ENCODE assay signal across 8 cellular contexts in the genomic region with DNA sequence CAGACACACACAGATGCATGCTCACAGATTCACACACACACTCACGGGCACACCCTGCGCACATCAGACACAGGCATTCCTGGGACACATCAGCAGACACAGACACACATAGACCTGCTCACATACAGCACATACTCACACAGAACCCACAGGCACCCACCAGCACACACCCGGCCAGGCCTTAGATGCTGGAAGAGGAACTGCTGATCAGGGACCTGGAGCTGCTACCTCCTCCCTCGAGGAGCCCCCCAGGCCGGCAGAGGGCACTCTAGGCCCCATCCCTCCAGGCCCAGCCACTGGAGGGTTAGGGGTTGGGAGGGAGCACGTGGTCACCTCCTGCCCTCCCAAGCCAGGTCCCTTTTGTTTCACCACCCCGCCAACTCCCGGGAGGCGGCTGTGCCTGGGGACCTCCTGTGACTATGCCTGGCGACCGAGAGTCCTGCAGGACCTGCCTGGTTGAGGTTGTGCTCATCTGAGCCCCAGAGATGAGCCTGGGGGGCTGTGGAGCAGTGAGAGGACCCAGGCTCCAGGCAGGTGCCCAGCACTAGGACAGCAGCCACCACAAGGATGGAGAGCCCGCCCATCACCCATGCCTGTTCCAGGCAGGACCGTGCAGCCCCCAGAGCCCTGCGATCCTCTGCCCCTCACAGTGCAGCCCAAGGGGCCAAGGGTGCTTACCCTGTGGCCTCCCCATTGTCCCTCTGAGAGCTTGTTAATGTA. TPM values are rescaled to one million over a fixed set of nuclear protein-coding genes. Genes with fewer than 3 reads are reported as not detected.
DNase-seq lines count a peak whose midpoint lies in the region; ATAC-seq and TF ChIP-seq lines count a peak whose summit lies in the region.

No MANE protein-coding gene starts in this region.

- peak; percentile 53 for TF ChIP-seq CTCF in IMR-90 (conservative IDR thresholded peaks at IDR 0.05; ENCODE audit: low read depth, low read length)

- H3K4me3 ChIP-seq in BLaER1 (peak overlapping the region; percentile 85), IMR-90 (ENCODE audit: insufficient read depth, low read depth, low read length) (no peak overlapping the region), iPS-11a (ENCODE audit: low read depth, low read length) (peak overlapping the region; percentile 41)

- peak; percentile 83 for ATAC-seq in GM19351 (IDR thresholded peaks at IDR 0.05; ENCODE audit: unreplicated experiment)
- peak; percentile 94 for ATAC-seq in IMR-90 (ENCODE audit: low read depth)

- peak overlapping the region in 1 of 2 experiments; percentile 52; a peak in 1 of 4 replicates for H4K8ac ChIP-seq in IMR-90 (ENCODE audit: low read depth in 2 of 2, low read length in 2 of 2)

- H3K27ac ChIP-seq in BLaER1 = peak overlapping the region; percentile 100
- H3K27ac ChIP-seq in IMR-90 (ENCODE audit: insufficient read depth, low read length) = no peak overlapping the region

- H2BK5ac ChIP-seq in IMR-90 (ENCODE audit: low read depth, low read length, poor library complexity, severe bottlenecking) = no peak overlapping the region

- POLR2A ChIA-PET in IMR-90 (lab: Charles Lee; ENCODE audit: unreplicated experiment) = no interaction called here

- H2AFZ ChIP-seq in IMR-90 (replicated peaks; ENCODE audit: low read length, poor library complexity) = peak overlapping the region; percentile 92

- H3K14ac ChIP-seq in IMR-90 (replicated peaks; ENCODE audit: low read depth, low read length) = no peak overlapping the region

- no peak overlapping the region for H4K5ac ChIP-seq in IMR-90 (ENCODE audit: low read depth, low read length)

- no peak overlapping the region for H2BK15ac ChIP-seq in IMR-90 (ENCODE audit: low read depth, low read length)

- H2BK120ac ChIP-seq in IMR-90 (ENCODE audit: low read depth, low read length) = no peak overlapping the region

- H3K27me3 ChIP-seq in BLaER1 (no peaks in the 10 kb centered on the region), IMR-90 (ENCODE audit: control insufficient read depth, insufficient read depth, low read length) (no peaks in the 10 kb centered on the region)

- TF ChIP-seq POLR2A in IMR-90 (IDR thresholded peaks at IDR 0.05; ENCODE audit: low read depth, low read length) = no peak

- H3K36me3 ChIP-seq in BLaER1 (no peaks in the 10 kb centered on the region), IMR-90 (ENCODE audit: control insufficient read depth, insufficient read depth, low read length) (no peaks in the 10 kb centered on the region)

- H3K23ac ChIP-seq in IMR-90 (ENCODE audit: low read depth, low read length) = no peak overlapping the region

- H2AK9ac ChIP-seq in IMR-90 (replicated peaks; ENCODE audit: low read depth, low read length, poor library complexity) = no peak overlapping the region

- DNase-seq in IMR-90 (no peak), SW480 (ENCODE audit: low spot score) (peak; percentile 78), amniotic epithelial cell (ENCODE audit: low read depth) (peak; percentile 34), NCI-H1436 (lab: John Stamatoyannopoulos, UW) (no peak)
- DNase-seq in stimulated activated CD4-positive, alpha-beta T cell treated with anti-CD3 and anti-CD28 coated beads, Interleukin-15, amount 100 ng/mL, for 48 hours (ENCODE audit: low read depth in 2 of 2) = peak; percentile 36 to 48

- H3K4me1 ChIP-seq in BLaER1 = peaks cover 78% of the 10 kb centered on the region
- H3K4me1 ChIP-seq in IMR-90 (ENCODE audit: control insufficient read depth, insufficient read depth, low read length) = no peaks in the 10 kb centered on the region

- TF ChIP-seq RAD21 in IMR-90 (IDR thresholded peaks at IDR 0.05; ENCODE audit: low read length) = peak; percentile 45

- no peaks in the 10 kb centered on the region for H3K9me3 ChIP-seq in BLaER1
- no peaks in the 10 kb centered on the region for H3K9me3 ChIP-seq in IMR-90 (ENCODE audit: control insufficient read depth, insufficient read depth, low read length)

- dilution Hi-C loops in IMR-90 (cut with HindIII; ENCODE audit: low sequenced_read_pairs, unreplicated experiment) = no loop called here

- WGBS in IMR-90 (ENCODE audit: extremely low coverage in 2 of 2, insufficient read length in 1 of 2), 2 experiments = 87% methylated on average over 3 of the region's 14 CpGs; no CpG with 5 or more reads in 1 of the 2 experiments

- no peaks in the 10 kb centered on the region for H4K20me1 ChIP-seq in BLaER1
- H4K20me1 ChIP-seq in IMR-90 (ENCODE audit: insufficient read depth, low read length) = no peaks in the 10 kb centered on the region

- no peak overlapping the region for H4K91ac ChIP-seq in IMR-90 (ENCODE audit: insufficient read depth, low read depth, low read length)

- H3K4me2 ChIP-seq in BLaER1 = peak overlapping the region; percentile 99
- H3K4me2 ChIP-seq in IMR-90 (ENCODE audit: low read depth, low read length) = no peak overlapping the region

- intact Hi-C loops in IMR-90 (cut with micrococcal nuclease) = no loop called here

- H2AK5ac ChIP-seq in IMR-90 (ENCODE audit: low read depth, low read length) = no peak overlapping the region

- BruUV-seq in IMR-90 (replicated peaks; lab: Mats Ljungman, UMichigan) = no TSS peak

- in situ Hi-C loops in IMR-90 (cut with MboI; ENCODE audit: low sequenced_read_pairs) = no loop called here

- H3K9ac ChIP-seq in BLaER1 (peak overlapping the region; percentile 99), IMR-90 (ENCODE audit: low read depth, low read length) (no peak overlapping the region)

- no peak overlapping the region for H3K4ac ChIP-seq in IMR-90 (ENCODE audit: low read depth, low read length)

- H3K18ac ChIP-seq in IMR-90 (ENCODE audit: low read depth, low read length) = no peak overlapping the region

- H3K79me1 ChIP-seq in IMR-90 (ENCODE audit: low read depth in 1 of 2, low read length in 2 of 2) = no peaks in the 10 kb centered on the region

- no peak overlapping the region for H2BK20ac ChIP-seq in IMR-90 (ENCODE audit: low read depth, low read length)

- no peaks in the 10 kb centered on the region for H3K9me1 ChIP-seq in IMR-90 (ENCODE audit: insufficient read depth, low read length)

- CTCF ChIA-PET in IMR-90 (lab: Yijun Ruan, JAX) = interaction anchor here (2.0 kb wide), 1 partner anchor 28 kb away, joined by 7 read pairs; no protein-coding TSS in a partner anchor

- no peak overlapping the region for H3K56ac ChIP-seq in IMR-90 (ENCODE audit: extremely low read depth, insufficient read depth, low read length)

TF ChIP-seq in IMR-90, 13 proteins besides CTCF, POLR2A, EP300 and RAD21:
- TF ChIP-seq NFE2L2 (IDR thresholded peaks at IDR 0.05; ENCODE audit: low read depth, low read length) = no peak
- peak; percentile 40; the same call in 1 of the 2 replicates for TF ChIP-seq SMC3 (IDR thresholded peaks at IDR 0.05; ENCODE audit: low read depth, low read length)
- TF ChIP-seq RCOR1 (IDR thresholded peaks at IDR 0.05; ENCODE audit: insufficient replicate concordance, low read length) = no peak
- TF ChIP-seq, protein P1, sequence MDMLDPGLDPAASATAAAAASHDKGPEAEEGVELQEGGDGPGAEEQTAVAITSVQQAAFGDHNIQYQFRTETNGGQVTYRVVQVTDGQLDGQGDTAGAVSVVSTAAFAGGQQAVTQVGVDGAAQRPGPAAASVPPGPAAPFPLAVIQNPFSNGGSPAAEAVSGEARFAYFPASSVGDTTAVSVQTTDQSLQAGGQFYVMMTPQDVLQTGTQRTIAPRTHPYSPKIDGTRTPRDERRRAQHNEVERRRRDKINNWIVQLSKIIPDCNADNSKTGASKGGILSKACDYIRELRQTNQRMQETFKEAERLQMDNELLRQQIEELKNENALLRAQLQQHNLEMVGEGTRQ (IDR thresholded peaks at IDR 0.05; ENCODE audit: low read depth, low read length) = peak; percentile 53; the same call in 1 of the 2 replicates
- TF ChIP-seq MAFK (IDR thresholded peaks at IDR 0.05; ENCODE audit: low read depth, low read length) = no peak
- TF ChIP-seq BHLHE40 (IDR thresholded peaks at IDR 0.05; ENCODE audit: low read depth, low read length) = no peak

RNA-seq across cellular contexts. Expression of a gene that starts 21.0 kb away (rescaled TPM):
- 380 and 776 TPM in 2 replicates for total RNA-seq in IMR-90 (2012; rRNA removed)
- 647 and 742 TPM in 2 replicates for polyA plus RNA-seq in IMR-90 (2012; rRNA removed)
- 585 and 1,669 TPM in 2 replicates for polyA plus RNA-seq in IMR-90 (2012; cell fraction: cytosol; rRNA removed)
- polyA plus RNA-seq in IMR-90 (2012; cell fraction: nucleus; rRNA removed; ENCODE audit: low replicate concordance) = 208 and 388 TPM in 2 replicates

Comparison
In these comparisons a context has a peak if more than half of its experiments do, and no peak if none do; other contexts are left out.
1. DNase-seq: peak in SW480 (single experiment), amniotic epithelial cell (single experiment) and stimulated activated CD4-positive, alpha-beta T cell treated with anti-CD3 and anti-CD28 coated beads, Interleukin-15, amount 100 ng/mL, for 48 hours (2 of 2); none in IMR-90 (single experiment) and NCI-H1436 (single experiment).